In genomic region chr9:136570191-136570845, GRCh38 we compare ENCODE assay signal across 19 cellular contexts. TPM values are rescaled to one million over a fixed set of nuclear protein-coding genes. Genes with fewer than 3 reads are reported as not detected.
DNase-seq lines count a peak whose midpoint lies in the region; ATAC-seq and TF ChIP-seq lines count a peak whose summit lies in the region.
"Had no signal": no experiment of that assay in that cellular context is flagged by ENCODE, and none has a peak within 500 bp of the region (broad histone marks: within the 10 kb centered on the region; RNA-seq: fewer than 3 reads in every experiment).

No MANE protein-coding gene starts in this region.

- peaks cover 59 to 75% of the 10 kb centered on the region in 2 experiments for H3K4me1 Mint-ChIP-seq in H9
- H3K4me1 Mint-ChIP-seq: B cell had no signal

- TF ChIP-seq CTCF in H9 (conservative IDR thresholded peaks at IDR 0.05) = no peak
- no peak for TF ChIP-seq CTCF in spleen (IDR thresholded peaks at IDR 0.05 in 8 of 11, conservative IDR thresholded peaks at IDR 0.05 in 3 of 11)
- TF ChIP-seq CTCF in mammary epithelial cell (conservative IDR thresholded peaks at IDR 0.05 in 1 of 2, IDR thresholded peaks at IDR 0.05 in 1 of 2; ENCODE audit: extremely low read depth in 1 of 2, insufficient read depth in 1 of 2, low read depth in 1 of 2, low read length in 2 of 2) = no peak
- TF ChIP-seq CTCF in mucosa of descending colon (IDR thresholded peaks at IDR 0.05) = no peak

- intact Hi-C loops in right cardiac atrium (cut with DNase I) = no loop called here
- intact Hi-C loops in spleen (cut with DNase I; ENCODE audit: low total_unique reads) = no loop called here
- intact Hi-C loops in mammary epithelial cell (cut with micrococcal nuclease) = no loop called here
- intact Hi-C loops in mucosa of descending colon (cut with DNase I, micrococcal nuclease) = no loop called here

- no peak overlapping the region for H3K4ac ChIP-seq in H9 (ENCODE audit: low read depth, low read length)

- H3K9me3 Mint-ChIP-seq in H9 = peaks cover 0 to 6% of the 10 kb centered on the region in 2 experiments; a peak in 2 of 5 replicates

- H3K18ac ChIP-seq in H9 (ENCODE audit: insufficient read length, low read depth, low read length) = peak overlapping the region; percentile 11

- H2AFZ ChIP-seq in H9 (ENCODE audit: low read length) = no peak overlapping the region
- no peak overlapping the region for H2AFZ ChIP-seq in mammary epithelial cell (ENCODE audit: low read depth, low read length)
- H2AFZ ChIP-seq: GM23248, PC-9 had no signal

- no peak overlapping the region for H3K4me3 Mint-ChIP-seq in H9
- H3K4me3 Mint-ChIP-seq: B cell; CD4-positive, alpha-beta memory T cell had no signal

- no peak overlapping the region for H3K56ac ChIP-seq in H9 (ENCODE audit: insufficient read length, low read depth, low read length)

- H3K79me1 ChIP-seq in H9 (ENCODE audit: insufficient read depth, low read depth, low read length, poor library complexity, severe bottlenecking) = no peaks in the 10 kb centered on the region

- H3K36me3 ChIP-seq in SJSA1 = peaks cover 56% of the 10 kb centered on the region
- H3K36me3 ChIP-seq in spleen = no peaks in the 10 kb centered on the region
- H3K36me3 ChIP-seq in mammary epithelial cell (ENCODE audit: insufficient read depth, low read length) = no peaks in the 10 kb centered on the region
- no peaks in the 10 kb centered on the region for H3K36me3 ChIP-seq in mucosa of descending colon (ENCODE audit: low read depth)

- no peak for ATAC-seq in right cardiac atrium
- ATAC-seq in HG03196 (IDR thresholded peaks at IDR 0.05; ENCODE audit: unreplicated experiment) = no peak
- no peak for ATAC-seq in mucosa of descending colon

- H2AK5ac ChIP-seq in H9 (ENCODE audit: insufficient read length, low read length) = no peak overlapping the region

- no peak overlapping the region for H2BK120ac ChIP-seq in H9 (ENCODE audit: low read depth, low read length, poor library complexity, severe bottlenecking)

- CTCF ChIA-PET in mammary epithelial cell (lab: Charles Lee; ENCODE audit: low non-redundant PET) = no interaction called here

- no CpG with 5 or more reads among the region's 18 CpGs for WGBS in H9 (ENCODE audit: extremely low coverage, insufficient read length, low lambda C conversion rate)
- 88% methylated on average over 18 of the region's 18 CpGs for WGBS in right cardiac atrium
- 87 to 94% (median 90%) methylated on average over 13 to 18 of the region's 18 CpGs for WGBS in spleen, 5 donors
- 98% methylated on average over 10 of the region's 18 CpGs for WGBS in mammary epithelial cell (ENCODE audit: low coverage, missing lambda C conversion rate)

- no peak overlapping the region for H4K91ac ChIP-seq in H9 (ENCODE audit: insufficient read length, low read depth, low read length)

- BruUV-seq in mammary epithelial cell (replicated peaks; lab: Mats Ljungman, UMichigan) = no TSS peak

- no peak for TF ChIP-seq POLR2A in spleen (IDR thresholded peaks at IDR 0.05)

- no peak overlapping the region for H4K8ac ChIP-seq in H9 (replicated peaks; ENCODE audit: insufficient read length, low read depth, low read length)

- H3K9me3 ChIP-seq in H9 (ENCODE audit: control insufficient read depth, low read depth, low read length) (no peaks in the 10 kb centered on the region), SJSA1 (replicated peaks) (no peaks in the 10 kb centered on the region), right cardiac atrium (ENCODE audit: control insufficient read depth, low read length) (no peaks in the 10 kb centered on the region), spleen (no peaks in the 10 kb centered on the region), mammary epithelial cell (replicated peaks; ENCODE audit: insufficient read depth, low read length) (no peaks in the 10 kb centered on the region), mucosa of descending colon (no peaks in the 10 kb centered on the region)
- H3K9me3 ChIP-seq: SK-N-SH had no signal

- no peak overlapping the region for H3T11ph ChIP-seq in H9 (ENCODE audit: low read length)

- in situ Hi-C loops in mammary epithelial cell (cut with MboI; ENCODE audit: low sequenced_read_pairs in 2 of 2) = no loop called here

- H3K27me3 ChIP-seq in H9 (ENCODE audit: insufficient read depth, low read length) (no peaks in the 10 kb centered on the region), SJSA1 (replicated peaks) (no peaks in the 10 kb centered on the region), right cardiac atrium (ENCODE audit: control insufficient read depth, insufficient read depth) (no peaks in the 10 kb centered on the region), spleen (replicated peaks in 1 of 7) (no peaks in the 10 kb centered on the region), mammary epithelial cell (ENCODE audit: insufficient read depth, low read length) (no peaks in the 10 kb centered on the region)

- peaks cover 0 to 5% (median 2%) of the 10 kb centered on the region in 3 experiments; a peak in 3 of 7 replicates for H3K36me3 Mint-ChIP-seq in H9 (ENCODE audit: insufficient read depth in 1 of 3, low read depth in 3 of 3)
- H3K36me3 Mint-ChIP-seq: CD4-positive, alpha-beta memory T cell had no signal

- no peak overlapping the region for H3K9ac ChIP-seq in H9 (ENCODE audit: extremely low read depth, insufficient read length, low read length)
- H3K9ac ChIP-seq in mammary epithelial cell (ENCODE audit: insufficient read depth, low read length) = no peak overlapping the region
- H3K9ac ChIP-seq: GM23248, KMS-11, SK-N-SH had no signal

- H3K27me3 Mint-ChIP-seq in H9 (ENCODE audit: low read depth) = peaks cover 9% of the 10 kb centered on the region
- H3K27me3 Mint-ChIP-seq: B cell; CD4-positive, alpha-beta memory T cell had no signal

- H4K5ac ChIP-seq in H9 (ENCODE audit: insufficient read length, low read depth, low read length) = no peak overlapping the region

- no peak overlapping the region for H2BK5ac ChIP-seq in H9 (ENCODE audit: insufficient read length, low read length)

- no peak overlapping the region for H2BK20ac ChIP-seq in H9 (ENCODE audit: low read depth, low read length, poor library complexity, severe bottlenecking)

- peak overlapping the region; percentile 55 for H3K4me3 ChIP-seq in SJSA1
- no peak overlapping the region for H3K4me3 ChIP-seq in right cardiac atrium (ENCODE audit: low read length)
- no peak overlapping the region for H3K4me3 ChIP-seq in spleen
- no peak overlapping the region for H3K4me3 ChIP-seq in mammary epithelial cell (replicated peaks in 1 of 3; ENCODE audit: insufficient read depth in 1 of 3, low read depth in 2 of 3, low read length in 3 of 3)
- no peak overlapping the region for H3K4me3 ChIP-seq in mucosa of descending colon
- H3K4me3 ChIP-seq: GM23248, PC-9 had no signal

- no peaks in the 10 kb centered on the region for H4K20me1 ChIP-seq in H9 (ENCODE audit: control insufficient read depth, insufficient read depth, insufficient read length)
- no peaks in the 10 kb centered on the region for H4K20me1 ChIP-seq in mammary epithelial cell (ENCODE audit: insufficient read depth, low read length)

- peak overlapping the region; percentile 54; the same call in 1 of the 2 replicates for H3K14ac ChIP-seq in H9 (ENCODE audit: insufficient read depth, low read length)

- H3K4me2 ChIP-seq in H9 (ENCODE audit: insufficient read depth, insufficient read length, low read length) (no peak overlapping the region), mammary epithelial cell (ENCODE audit: insufficient read depth, low read depth, low read length) (no peak overlapping the region)
- H3K4me2 ChIP-seq: KMS-11, PC-9, SK-N-SH had no signal

- H3K4me1 ChIP-seq in H9 (ENCODE audit: insufficient read depth, low read length) (peaks cover 8% of the 10 kb centered on the region; the same call in 1 of the 2 replicates), SJSA1 (replicated peaks) (peaks cover 81% of the 10 kb centered on the region), right cardiac atrium (ENCODE audit: control insufficient read depth, insufficient read depth, low read length) (peaks cover 23% of the 10 kb centered on the region), spleen (peaks cover 30 to 87% (median 63%) of the 10 kb centered on the region in 6 donors), mammary epithelial cell (ENCODE audit: insufficient read depth, low read length) (peaks cover 15% of the 10 kb centered on the region), mucosa of descending colon (ENCODE audit: low read depth) (no peaks in the 10 kb centered on the region)

- H3K23me2 ChIP-seq in H9 (ENCODE audit: insufficient read length, low read depth, low read length, poor library complexity, severe bottlenecking) = no peaks in the 10 kb centered on the region

- no peak overlapping the region for H2BK12ac ChIP-seq in H9 (ENCODE audit: insufficient read length, low read depth, low read length)

- dilution Hi-C loops in mammary epithelial cell (cut with HindIII; ENCODE audit: low sequenced_read_pairs) = no loop called here

- H3K27ac ChIP-seq in H9 (ENCODE audit: insufficient read length, low read depth, low read length) = no peak overlapping the region
- peak overlapping the region; percentile 83 for H3K27ac ChIP-seq in SJSA1
- no peak overlapping the region for H3K27ac ChIP-seq in right cardiac atrium (ENCODE audit: low read length)
- H3K27ac ChIP-seq in spleen = peak overlapping the region in 6 of 8 donors; percentile 58 to 71 (median 67)
- no peak overlapping the region for H3K27ac ChIP-seq in mammary epithelial cell (ENCODE audit: insufficient read depth, low read depth, low read length)
- H3K27ac ChIP-seq: GM23248, KMS-11, PC-9 had no signal

- no peak overlapping the region for H3K23ac ChIP-seq in H9 (ENCODE audit: insufficient read length, low read depth, low read length)

- DNase-seq in H9 (no peak), SJSA1 (ENCODE audit: low read depth in 1 of 2, low spot score in 2 of 2) (no peak), right cardiac atrium (peak in 2 of 3 donors; percentile 51 to 65), spleen (no peak), mammary epithelial cell (no peak), NCI-H146 treated with DMSO at 0.1 percent for 48 hours (lab: John Stamatoyannopoulos, UW; ENCODE audit: unreplicated experiment) (no peak), mucosa of descending colon (no peak)
- DNase-seq: CD4-positive, alpha-beta memory T cell; DMS79; GM23248; NCI-H1436; NCI-H2029 treated with DMSO at 0.1 percent for 48 hours; NCI-H510A treated with DMSO at 0.1 percent for 48 hours; NCI-H82; PC-9; SK-N-SH had no signal

- H3K79me2 ChIP-seq in H9 (ENCODE audit: insufficient read depth, low read length) = no peaks in the 10 kb centered on the region
- H3K79me2 ChIP-seq in mammary epithelial cell (ENCODE audit: insufficient read depth, low read length) = no peaks in the 10 kb centered on the region

- no peak overlapping the region; a peak in 1 of 7 replicates for H3K27ac Mint-ChIP-seq in H9
- H3K27ac Mint-ChIP-seq: B cell had no signal

- no peak overlapping the region for H2BK15ac ChIP-seq in H9 (ENCODE audit: low read depth, low read length)

RNA-seq across cellular contexts. Expression of gene NOTCH1, which starts 24.5 kb away (rescaled TPM):
- total RNA-seq in H9 (2021) (63.7 and 71.6 TPM in 2 replicates), right cardiac atrium (10 to 100 TPM; 20.4 to 31.9 (median 29.4) TPM), spleen (100 to 1,000 TPM in 4 of 7 donors, 10 to 100 TPM in 3; 88.6 to 140 (median 117) TPM), mammary epithelial cell (100 to 1,000 TPM; 170 to 189 TPM), mucosa of descending colon (100 to 1,000 TPM in 1 of 3 donors, 10 to 100 TPM in 2; 59.0 to 101 (median 72.6) TPM)
- total RNA-seq in SJSA1 (2014; rRNA removed; shearing (Covaris generic)) = 6.0 and 8.0 TPM in 2 replicates
- polyA plus RNA-seq in right cardiac atrium (10.8 TPM), spleen (10 to 100 TPM in 1 of 3 donors, 1 to 10 TPM in 2; 4.9 to 27.2 (median 8.3) TPM), mammary epithelial cell (17.6 TPM)
- 39.0 TPM for polyA minus RNA-seq in mammary epithelial cell

Comparison
In these comparisons a context has a peak if more than half of its experiments do, and no peak if none do; other contexts are left out.
1. DNase-seq: peak in right cardiac atrium (2 of 3); none in H9 (single experiment), SJSA1 (0 of 2), spleen (single experiment), mammary epithelial cell (single experiment), NCI-H146 treated with DMSO at 0.1 percent for 48 hours (single experiment) and mucosa of descending colon (0 of 3).
2. H3K27ac ChIP-seq: peak in SJSA1 (single experiment) and spleen (6 of 8); none in H9 (single experiment), right cardiac atrium (single experiment) and mammary epithelial cell (single experiment).